Comparison of ENCODE assay signal across 1 cellular context in the genomic region with DNA sequence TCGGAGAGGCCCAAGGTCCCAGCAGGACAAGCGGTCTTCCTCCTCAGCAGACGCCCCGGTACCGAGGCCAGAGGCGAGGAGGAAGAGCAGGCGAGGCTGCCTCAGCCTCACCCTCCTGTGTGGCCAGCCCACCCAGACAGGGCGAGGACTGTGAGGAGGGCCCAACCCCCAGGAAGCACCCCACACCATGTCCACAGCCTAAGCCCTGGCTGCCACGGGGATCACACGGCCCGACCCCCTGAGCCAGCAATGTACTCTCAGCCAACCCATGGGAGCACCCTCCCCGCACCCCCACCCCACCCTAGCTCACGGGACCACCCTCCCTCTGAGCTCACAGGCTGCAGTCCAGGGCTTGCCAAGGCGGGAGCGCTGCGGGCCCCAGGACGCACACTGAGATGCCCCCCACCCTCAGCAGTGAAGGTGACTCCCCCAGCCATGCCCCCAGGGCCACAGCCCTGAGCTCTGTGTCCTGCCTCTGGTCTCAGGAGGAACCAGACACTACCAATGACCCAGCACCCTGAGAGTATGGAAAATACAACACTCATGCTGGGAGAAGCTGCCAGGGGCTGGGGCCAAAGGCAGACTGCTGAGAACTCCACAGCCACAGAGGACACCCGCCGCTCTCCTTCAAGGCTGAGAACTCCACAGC.
TF ChIP-seq lines count a peak whose summit lies in the region.

No MANE protein-coding gene starts in this region.

TF ChIP-seq in H1, 55 proteins besides CTCF, POLR2A, EP300 and RAD21 (continued from another document):
- TF ChIP-seq, protein P1, sequence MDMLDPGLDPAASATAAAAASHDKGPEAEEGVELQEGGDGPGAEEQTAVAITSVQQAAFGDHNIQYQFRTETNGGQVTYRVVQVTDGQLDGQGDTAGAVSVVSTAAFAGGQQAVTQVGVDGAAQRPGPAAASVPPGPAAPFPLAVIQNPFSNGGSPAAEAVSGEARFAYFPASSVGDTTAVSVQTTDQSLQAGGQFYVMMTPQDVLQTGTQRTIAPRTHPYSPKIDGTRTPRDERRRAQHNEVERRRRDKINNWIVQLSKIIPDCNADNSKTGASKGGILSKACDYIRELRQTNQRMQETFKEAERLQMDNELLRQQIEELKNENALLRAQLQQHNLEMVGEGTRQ (IDR thresholded peaks at IDR 0.05; ENCODE audit: low read length), result no peak
- no peak for TF ChIP-seq CHD2 (IDR thresholded peaks at IDR 0.05; ENCODE audit: low read length)
- TF ChIP-seq CEBPB (IDR thresholded peaks at IDR 0.05; ENCODE audit: low read depth, low read length), result no peak
TF ChIP-seq in H1: peak in this region for 0.
